ENCODE assay signal across 20 cellular contexts in the genomic region with DNA sequence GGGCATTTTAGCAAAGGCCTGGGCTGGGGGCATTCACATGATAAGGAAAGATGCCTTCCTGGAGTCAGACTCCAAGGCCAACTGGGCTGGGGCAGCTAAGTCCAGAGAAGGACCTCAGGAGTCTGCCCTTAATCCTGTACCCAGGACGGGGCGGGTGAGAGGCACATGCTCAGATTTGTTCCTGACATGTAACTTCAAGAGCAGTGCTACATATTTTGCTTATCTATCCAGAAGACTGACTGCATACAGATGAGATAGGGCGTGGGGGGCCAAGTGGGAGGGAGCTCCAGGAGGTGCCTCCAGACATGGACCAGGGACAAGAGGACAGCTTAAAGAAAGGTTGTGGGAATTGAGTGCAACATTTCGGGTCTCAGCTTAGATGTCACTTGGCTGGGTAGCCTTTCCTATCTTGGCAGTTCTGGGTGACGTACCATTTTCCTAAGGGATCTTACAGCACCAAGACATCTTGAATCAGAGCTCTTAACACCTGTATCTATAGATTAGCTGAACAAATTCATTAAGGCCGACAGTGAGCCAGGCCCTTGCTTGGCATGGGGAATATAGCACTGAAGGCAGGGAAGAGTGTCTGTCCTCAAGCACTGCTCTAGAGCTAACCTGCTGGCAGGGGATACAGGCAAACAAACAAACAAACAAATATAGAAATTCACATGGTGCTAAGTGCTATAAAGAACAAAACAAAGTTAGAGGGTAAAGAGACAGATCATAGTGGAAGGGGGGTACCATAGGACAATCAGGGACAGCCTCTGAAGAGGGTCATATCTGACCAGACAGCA.
"Had no signal": no experiment of that assay in that cellular context is flagged by ENCODE, and none has a peak within 500 bp of the region (broad histone marks: within the 10 kb centered on the region; RNA-seq: fewer than 3 reads in every experiment).

No MANE protein-coding gene starts in this region.

- H3K27ac ChIP-seq: adrenal gland, ascending aorta, coronary artery, epithelial cell of prostate, left lung, parathyroid adenoma, right lobe of liver, skin epidermis had no signal

- H3K4me3 ChIP-seq: adrenal gland, ascending aorta, coronary artery, gastroesophageal sphincter, left lung, right lobe of liver, skin epidermis had no signal

- H3K27ac Mint-ChIP-seq: activated CD8-positive, alpha-beta T cell treated with anti-CD3 and anti-CD28 coated beads, Interleukin-2, amount 10 ng/mL, durations not matched to agents 7 days and 5 days; activated naive CD4-positive, alpha-beta T cell treated with anti-CD3 and anti-CD28 coated beads, Interleukin-2, amount 50 U/mL, for 24 hours; natural killer cell treated with Interleukin-12 subunit alpha and Interleukin-12 subunit beta and Interleukin-15 and Interleukin-18, amount 100 ng/mL, for 72 hours; stimulated activated memory B cell treated with anti-CD40 and anti-IgM and Interleukin-4, amounts not matched to agents 10 μg/mL and 1 μg/mL and 100 μg/mL, for 72 hours had no signal

- H3K36me3 Mint-ChIP-seq: activated naive CD4-positive, alpha-beta T cell treated with anti-CD3 and anti-CD28 coated beads, Interleukin-2, amount 50 U/mL, for 24 hours; natural killer cell treated with Interleukin-12 subunit alpha and Interleukin-12 subunit beta and Interleukin-15 and Interleukin-18, amount 100 ng/mL, for 72 hours; stimulated activated memory B cell treated with anti-CD40 and anti-IgM and Interleukin-4, amounts not matched to agents 10 μg/mL and 1 μg/mL and 100 μg/mL, for 72 hours had no signal

- H3K9me3 ChIP-seq: adrenal gland, ascending aorta, gastroesophageal sphincter, left lung, right lobe of liver had no signal

- H3K27me3 ChIP-seq: adrenal gland, ascending aorta, gastroesophageal sphincter, left lung, right lobe of liver had no signal

- H3K9me3 Mint-ChIP-seq: activated naive CD4-positive, alpha-beta T cell treated with anti-CD3 and anti-CD28 coated beads, Interleukin-2, amount 50 U/mL, for 24 hours; natural killer cell treated with Interleukin-12 subunit alpha and Interleukin-12 subunit beta and Interleukin-15 and Interleukin-18, amount 100 ng/mL, for 72 hours; stimulated activated memory B cell treated with anti-CD40 and anti-IgM and Interleukin-4, amounts not matched to agents 10 μg/mL and 1 μg/mL and 100 μg/mL, for 72 hours had no signal

- ATAC-seq: activated CD8-positive, alpha-beta T cell treated with anti-CD3 and anti-CD28 coated beads, Interleukin-2, amount 10 ng/mL, durations not matched to agents 7 days and 5 days; gastroesophageal sphincter; left lung; stimulated activated memory B cell treated with anti-CD40 and anti-IgM and Interleukin-4, amounts not matched to agents 10 μg/mL and 1 μg/mL and 100 μg/mL, for 72 hours had no signal

- DNase-seq: activated CD4-positive, alpha-beta T cell treated with anti-CD3 and anti-CD28 coated beads for 1 hour; activated CD4-positive, alpha-beta T cell treated with anti-CD3 and anti-CD28 coated beads, Interleukin-2, amount 50 U/mL, for 1 hour; activated CD8-positive, alpha-beta T cell treated with anti-CD3 and anti-CD28 coated beads, Interleukin-2, amount 10 ng/mL, durations not matched to agents 7 days and 5 days; activated gamma-delta T cell treated with Interleukin-2 at 50 U/mL for 16 hours; adrenal gland; kidney; left lung; midbrain; right lobe of liver; stimulated activated CD4-positive, alpha-beta T cell treated with anti-CD3 and anti-CD28 coated beads, Interleukin-1b, Interleukin-23, amount 100 ng/mL, for 48 hours; T-helper 1 cell had no signal

- H3K4me1 ChIP-seq: adrenal gland, ascending aorta, left lung, parathyroid adenoma, right lobe of liver had no signal
